In the genomic region with DNA sequence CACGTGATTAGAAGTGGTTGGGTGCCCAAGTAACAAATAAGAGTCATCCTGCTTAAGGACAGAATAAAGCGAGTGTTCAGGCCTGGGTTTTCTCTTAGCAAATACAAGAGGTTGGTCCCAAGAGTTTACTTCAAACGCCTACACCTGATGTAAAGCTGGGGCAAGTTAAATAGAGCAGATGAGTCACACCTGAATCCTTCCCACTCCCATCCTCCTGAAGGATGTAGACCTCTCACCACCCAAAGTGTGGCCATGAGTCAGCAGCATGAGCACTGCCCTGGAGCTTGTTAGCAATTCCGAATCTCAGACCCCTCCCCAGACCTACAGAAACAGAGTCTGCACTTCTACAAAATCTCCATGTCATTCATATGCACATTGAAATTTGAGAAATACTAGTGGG, we compare ENCODE assay signal across 1 cellular context.
TF ChIP-seq lines count a peak whose summit lies in the region.

No MANE protein-coding gene starts in this region.

TF ChIP-seq in GM23338, 12 proteins besides CTCF, POLR2A, EP300 and RAD21 (continued from another document):
- no peak for TF ChIP-seq EZH2phosphoT487 (IDR thresholded peaks at IDR 0.05; ENCODE audit: unreplicated experiment)
